In genomic region chr7:988963-989529, GRCh38 we compare ENCODE assay signal across 1 cellular context.
TF ChIP-seq lines count a peak whose summit lies in the region.

No MANE protein-coding gene starts in this region.

TF ChIP-seq in H1, 55 proteins besides CTCF, POLR2A, EP300 and RAD21:
- TF ChIP-seq RBBP5 (IDR thresholded peaks at IDR 0.05; ENCODE audit: borderline replicate concordance, low read depth, low read length) (no peak), JUND (IDR thresholded peaks at IDR 0.05; ENCODE audit: low read length) (no peak), TCF12 (IDR thresholded peaks at IDR 0.05; ENCODE audit: low read depth, low read length) (no peak), YY1 (IDR thresholded peaks at IDR 0.05; ENCODE audit: low read depth, low read length) (no peak), SIX5 (IDR thresholded peaks at IDR 0.05; ENCODE audit: low read depth, low read length) (no peak), CEBPB (IDR thresholded peaks at IDR 0.05; ENCODE audit: low read depth, low read length) (no peak), SIN3A (conservative IDR thresholded peaks at IDR 0.05 in 1 of 2, IDR thresholded peaks at IDR 0.05 in 1 of 2; ENCODE audit: low read depth in 1 of 2, low read length in 2 of 2) (no peak), CBX5 (IDR thresholded peaks at IDR 0.05; ENCODE audit: low read depth, low read length) (no peak), GTF2F1 (IDR thresholded peaks at IDR 0.05; ENCODE audit: borderline replicate concordance, low read depth, low read length) (no peak)
